Comparison of ENCODE assay signal across 16 cellular contexts in genomic region chr5:72146056-72146455, GRCh38. TPM values are rescaled to one million over a fixed set of nuclear protein-coding genes. Genes with fewer than 3 reads are reported as not detected.
"Had no signal": no experiment of that assay in that cellular context is flagged by ENCODE, and none has a peak within 500 bp of the region (broad histone marks: within the 10 kb centered on the region; RNA-seq: fewer than 3 reads in every experiment).

No MANE protein-coding gene starts in this region.

- H3K4me3 ChIP-seq: lung, prostate gland, right lobe of liver, upper lobe of right lung had no signal

- H3K36me3 Mint-ChIP-seq: stimulated activated naive B cell treated with anti-CD40 and anti-IgM and Interleukin-4, amounts not matched to agents 10 μg/mL and 1 μg/mL and 100 μg/mL, for 72 hours had no signal

- H3K27ac ChIP-seq: prostate gland, right lobe of liver, upper lobe of right lung had no signal

- DNase-seq: activated CD4-positive, alpha-beta T cell treated with anti-CD3 and anti-CD28 coated beads, Interleukin-2, amount 50 U/mL, for 48 hours; activated CD4-positive, CD25-positive, alpha-beta regulatory T cell treated with anti-CD3 and anti-CD28 coated beads, Interleukin-2, amount 50 U/mL, for 72 hours; activated naive CD4-positive, alpha-beta T cell; central memory CD4-positive, alpha-beta T cell; dermis blood vessel endothelial cell; head of caudate nucleus; left colon; right lobe of liver; stimulated activated CD4-positive, alpha-beta T cell treated with anti-CD3 and anti-CD28 coated beads, Interleukin-2, amount 100 ng/mL, for 24 hours; stimulated activated naive B cell treated with anti-CD40 and anti-IgM and Interleukin-4, amounts not matched to agents 10 μg/mL and 1 μg/mL and 100 μg/mL, for 72 hours; SW 1271; upper lobe of right lung had no signal

- H3K27me3 ChIP-seq: right lobe of liver, upper lobe of right lung had no signal

- H3K4me3 Mint-ChIP-seq: activated T-helper 1 cell treated with anti-CD3 and anti-CD28 coated beads, Interleukin-12 subunit alpha, Interleukin-12 subunit beta, Interleukin-2, Interleukin-4 antibody, amounts not matched to agents 30 ng/mL and 10 ng/mL and 1 ng/mL, durations not matched to agents 14 hours and 24 hours and 36 hours; stimulated activated naive B cell treated with anti-CD40 and anti-IgM and Interleukin-4, amounts not matched to agents 10 μg/mL and 1 μg/mL and 100 μg/mL, for 72 hours; T-helper 2 cell treated with Interferon-gamma antibody and Interleukin-4, amounts not matched to agents 5 μg/mL and 100 μg/mL, for 36 hours had no signal

- H3K9me3 ChIP-seq: prostate gland, right lobe of liver, upper lobe of right lung had no signal

- ATAC-seq: left colon; right lobe of liver; stimulated activated naive B cell treated with anti-CD40 and anti-IgM and Interleukin-4, amounts not matched to agents 10 μg/mL and 1 μg/mL and 100 μg/mL, for 72 hours; upper lobe of right lung had no signal

- H3K36me3 ChIP-seq: prostate gland, right lobe of liver, upper lobe of right lung had no signal

- H3K27ac Mint-ChIP-seq: activated T-helper 1 cell treated with anti-CD3 and anti-CD28 coated beads, Interleukin-12 subunit alpha, Interleukin-12 subunit beta, Interleukin-2, Interleukin-4 antibody, amounts not matched to agents 30 ng/mL and 10 ng/mL and 1 ng/mL, durations not matched to agents 14 hours and 24 hours and 36 hours; stimulated activated naive B cell treated with anti-CD40 and anti-IgM and Interleukin-4, amounts not matched to agents 10 μg/mL and 1 μg/mL and 100 μg/mL, for 72 hours; T-helper 2 cell treated with Interferon-gamma antibody and Interleukin-4, amounts not matched to agents 5 μg/mL and 100 μg/mL, for 36 hours had no signal

- H3K4me1 ChIP-seq: prostate gland, right lobe of liver, upper lobe of right lung had no signal

- H3K9me3 Mint-ChIP-seq: activated T-helper 1 cell treated with anti-CD3 and anti-CD28 coated beads, Interleukin-12 subunit alpha, Interleukin-12 subunit beta, Interleukin-2, Interleukin-4 antibody, amounts not matched to agents 30 ng/mL and 10 ng/mL and 1 ng/mL, durations not matched to agents 14 hours and 24 hours and 36 hours; stimulated activated naive B cell treated with anti-CD40 and anti-IgM and Interleukin-4, amounts not matched to agents 10 μg/mL and 1 μg/mL and 100 μg/mL, for 72 hours; T-helper 2 cell treated with Interferon-gamma antibody and Interleukin-4, amounts not matched to agents 5 μg/mL and 100 μg/mL, for 36 hours had no signal

- H3K4me1 Mint-ChIP-seq: stimulated activated naive B cell treated with anti-CD40 and anti-IgM and Interleukin-4, amounts not matched to agents 10 μg/mL and 1 μg/mL and 100 μg/mL, for 72 hours had no signal

RNA-seq across cellular contexts. Expression of gene MAP1B, which starts 38.8 kb away (rescaled TPM):
- total RNA-seq: activated T-helper 1 cell treated with anti-CD3 and anti-CD28 coated beads, Interleukin-12 subunit alpha, Interleukin-12 subunit beta, Interleukin-2, Interleukin-4 antibody, amounts not matched to agents 30 ng/mL and 10 ng/mL and 1 ng/mL, durations not matched to agents 14 hours and 24 hours and 36 hours had no signal
